24 cellular contexts compared by ENCODE assay signal in genomic region chr11:72105888-72106287, GRCh38. TPM values are rescaled to one million over a fixed set of nuclear protein-coding genes. Genes with fewer than 3 reads are reported as not detected.
DNase-seq lines count a peak whose midpoint lies in the region; ATAC-seq and TF ChIP-seq lines count a peak whose summit lies in the region.
"Had no signal": no experiment of that assay in that cellular context is flagged by ENCODE, and none has a peak within 500 bp of the region (broad histone marks: within the 10 kb centered on the region; RNA-seq: fewer than 3 reads in every experiment).

TSS of gene TOMT (plus strand) at chr11:72105924. CDS start at chr11:72105952, 28 bp downstream.

- no peak for TF ChIP-seq CTCF in CD4-positive, alpha-beta T cell (IDR thresholded peaks at IDR 0.05)
- TF ChIP-seq CTCF in glutamatergic neuron (IDR thresholded peaks at IDR 0.05; ENCODE audit: partially characterized antibody, unreplicated experiment) (no peak), osteocyte (IDR thresholded peaks at IDR 0.05) (no peak), hepatocyte (IDR thresholded peaks at IDR 0.05; ENCODE audit: poor library complexity) (no peak), OCI-LY7 (conservative IDR thresholded peaks at IDR 0.05; ENCODE audit: low read length) (no peak)

- WGBS in hepatocyte (ENCODE audit: low lambda C conversion rate, missing lambda C conversion rate) = 97% methylated on average over 14 of the region's 14 CpGs

- H3K27ac ChIP-seq in CD4-positive, alpha-beta T cell (ENCODE audit: low read depth, low read length) = no peak within 1 kb of the TSS
- H3K27ac ChIP-seq in hepatocyte (no peak within 1 kb of the TSS), OCI-LY7 (ENCODE audit: low read depth, low read length, poor library complexity, severe bottlenecking) (no peak within 1 kb of the TSS)
- H3K27ac ChIP-seq: thyroid gland had no signal

- H3K36me3 Mint-ChIP-seq in CD4-positive, alpha-beta T cell (ENCODE audit: low read depth) = peaks cover 45% of the 10 kb centered on the region
- H3K36me3 Mint-ChIP-seq in IgD-negative memory B cell (peaks cover 9% of the 10 kb centered on the region), glutamatergic neuron (ENCODE audit: unreplicated experiment) (peaks cover 4% of the 10 kb centered on the region), osteocyte (ENCODE audit: unreplicated experiment) (peaks cover 3% of the 10 kb centered on the region)

- H3K36me3 ChIP-seq in hepatocyte (replicated peaks; ENCODE audit: insufficient read depth, low read depth) = no peaks in the 10 kb centered on the region
- H3K36me3 ChIP-seq in OCI-LY7 (ENCODE audit: insufficient read depth, low read length) = peaks cover 15% of the 10 kb centered on the region; the same call in 1 of the 2 replicates
- H3K36me3 ChIP-seq: thyroid gland had no signal

- no peak for ATAC-seq in CD4-positive, alpha-beta T cell (ENCODE audit: poor library complexity)
- ATAC-seq: heart left ventricle; left colon; stimulated activated naive CD8-positive, alpha-beta T cell treated with anti-CD3 and anti-CD28 coated beads, Interleukin-15, Interleukin-2, amounts not matched to agents 100 U/mL and 50 U/mL, for 24 hours had no signal

- no peak within 1 kb of the TSS for H2AFZ ChIP-seq in hepatocyte
- H2AFZ ChIP-seq in OCI-LY7 (ENCODE audit: low read length) = no peak within 1 kb of the TSS

- CTCF ChIA-PET in CD4-positive, alpha-beta T cell (lab: Charles Lee) = interaction anchor here (1.0 kb wide), 1 partner anchor 81 kb away, joined by 4 read pairs; no protein-coding TSS in a partner anchor
- CTCF ChIA-PET in OCI-LY7 (lab: Charles Lee; ENCODE audit: unreplicated experiment) = interaction anchor here (0.7 kb wide), 1 partner anchor 81 kb away, joined by 3 read pairs; no protein-coding TSS in a partner anchor

- H3K4me1 ChIP-seq in hepatocyte (ENCODE audit: insufficient read depth) (peaks cover 17% of the 10 kb centered on the region), OCI-LY7 (ENCODE audit: insufficient read depth, low read length, poor library complexity, severe bottlenecking) (peaks cover 21% of the 10 kb centered on the region)

- peak within 1 kb of the TSS; percentile 98 for H3K27ac Mint-ChIP-seq in CD4-positive, alpha-beta T cell
- H3K27ac Mint-ChIP-seq in IgD-negative memory B cell (peak within 1 kb of the TSS in 2 of 3 donors; percentile 67 to 97), glutamatergic neuron (ENCODE audit: unreplicated experiment) (peak within 1 kb of the TSS; percentile 44), osteocyte (ENCODE audit: unreplicated experiment) (peak within 1 kb of the TSS; percentile 15)

- intact Hi-C loops in CD4-positive, alpha-beta T cell (cut with DNase I, micrococcal nuclease) = loop anchor here in 1 of 2 experiments (2.0 to 10.0 kb wide), 2 partner anchors 177 to 311 kb away; partner anchors contain the start of genes RNF121 and XNDC1N
- intact Hi-C loops in OCI-LY7 (cut with micrococcal nuclease; ENCODE audit: unreplicated experiment) = no loop called here

- no peaks in the 10 kb centered on the region for H3K9me2 ChIP-seq in hepatocyte (replicated peaks; ENCODE audit: insufficient read depth)
- H3K9me2 ChIP-seq in OCI-LY7 (ENCODE audit: insufficient read depth, low read length) = no peaks in the 10 kb centered on the region

- H3K9me3 Mint-ChIP-seq in CD4-positive, alpha-beta T cell = no peaks in the 10 kb centered on the region
- H3K9me3 Mint-ChIP-seq in IgD-negative memory B cell = peaks cover 0 to 2% (median 0%) of the 10 kb centered on the region in 3 donors
- H3K9me3 Mint-ChIP-seq in glutamatergic neuron (ENCODE audit: unreplicated experiment) = peaks cover 12% of the 10 kb centered on the region
- H3K9me3 Mint-ChIP-seq in osteocyte (ENCODE audit: unreplicated experiment) = no peaks in the 10 kb centered on the region
- H3K9me3 Mint-ChIP-seq: activated CD4-positive, alpha-beta T cell treated with anti-CD3 and anti-CD28 coated beads, Interleukin-2, amount 10 ng/mL, durations not matched to agents 24 days and 14 days had no signal

- H3K4me3 ChIP-seq in hepatocyte (no peak within 1 kb of the TSS), OCI-LY7 (ENCODE audit: low read depth, low read length, poor library complexity, severe bottlenecking) (no peak within 1 kb of the TSS)
- H3K4me3 ChIP-seq: heart left ventricle, thyroid gland had no signal

- peak within 1 kb of the TSS; percentile 49 for H3K4me3 Mint-ChIP-seq in CD4-positive, alpha-beta T cell
- H3K4me3 Mint-ChIP-seq in IgD-negative memory B cell = peak within 1 kb of the TSS in 3 of 4 donors; percentile 2 to 75 (median 52)
- peak within 1 kb of the TSS; percentile 41 for H3K4me3 Mint-ChIP-seq in glutamatergic neuron (ENCODE audit: unreplicated experiment)
- no peak within 1 kb of the TSS for H3K4me3 Mint-ChIP-seq in osteocyte (ENCODE audit: unreplicated experiment)

- H3K4me2 ChIP-seq in hepatocyte = no peak within 1 kb of the TSS
- H3K4me2 ChIP-seq in OCI-LY7 (ENCODE audit: low read length) = no peak within 1 kb of the TSS

- no peaks in the 10 kb centered on the region for H3K27me3 ChIP-seq in CD4-positive, alpha-beta T cell (ENCODE audit: control insufficient read depth, insufficient read depth, low read length)
- H3K27me3 ChIP-seq in hepatocyte = no peaks in the 10 kb centered on the region
- H3K27me3 ChIP-seq: heart left ventricle, thyroid gland had no signal

- no TSS peak for BruUV-seq in OCI-LY7 (replicated peaks; lab: Mats Ljungman, UMichigan)

- H4K20me1 ChIP-seq in hepatocyte (ENCODE audit: insufficient read depth, poor library complexity, severe bottlenecking) = no peaks in the 10 kb centered on the region
- no peaks in the 10 kb centered on the region for H4K20me1 ChIP-seq in OCI-LY7 (ENCODE audit: insufficient read depth, low read length)

- H3K9me3 ChIP-seq in CD4-positive, alpha-beta T cell (ENCODE audit: control insufficient read depth, low read length) = no peaks in the 10 kb centered on the region
- no peaks in the 10 kb centered on the region for H3K9me3 ChIP-seq in hepatocyte (ENCODE audit: low read depth)
- H3K9me3 ChIP-seq in OCI-LY7 (ENCODE audit: low read length) = no peaks in the 10 kb centered on the region
- H3K9me3 ChIP-seq: heart left ventricle, thyroid gland had no signal

- H3K79me2 ChIP-seq in hepatocyte (peaks cover 21% of the 10 kb centered on the region), OCI-LY7 (ENCODE audit: insufficient read depth, low read depth, low read length) (peaks cover 22% of the 10 kb centered on the region)

- H3K27me3 Mint-ChIP-seq in CD4-positive, alpha-beta T cell = no peaks in the 10 kb centered on the region
- no peaks in the 10 kb centered on the region for H3K27me3 Mint-ChIP-seq in IgD-negative memory B cell
- H3K27me3 Mint-ChIP-seq in glutamatergic neuron (ENCODE audit: unreplicated experiment) = peaks cover 17% of the 10 kb centered on the region
- H3K27me3 Mint-ChIP-seq in osteocyte (ENCODE audit: unreplicated experiment) = no peaks in the 10 kb centered on the region
- H3K27me3 Mint-ChIP-seq: activated CD4-positive, alpha-beta T cell treated with anti-CD3 and anti-CD28 coated beads, Interleukin-2, amount 10 ng/mL, durations not matched to agents 24 days and 14 days had no signal

- H3K4me1 Mint-ChIP-seq in CD4-positive, alpha-beta T cell (ENCODE audit: low read depth) = peaks cover 40% of the 10 kb centered on the region
- H3K4me1 Mint-ChIP-seq in IgD-negative memory B cell (peaks cover 29 to 32% (median 30%) of the 10 kb centered on the region in 3 donors), glutamatergic neuron (ENCODE audit: low read depth, unreplicated experiment) (peaks cover 22% of the 10 kb centered on the region), osteocyte (ENCODE audit: unreplicated experiment) (peaks cover 28% of the 10 kb centered on the region)

- POLR2A ChIA-PET in CD4-positive, alpha-beta T cell (lab: Charles Lee) = no interaction called here
- POLR2A ChIA-PET in OCI-LY7 (lab: Charles Lee) = no interaction called here

- DNase-seq in CD4-positive, alpha-beta T cell = no peak
- DNase-seq in glutamatergic neuron = no peak
- DNase-seq in osteocyte (ENCODE audit: extremely low spot score, unreplicated experiment) = no peak
- DNase-seq in GM03348 (ENCODE audit: low spot score) = no peak
- no peak for DNase-seq in hepatocyte (ENCODE audit: low spot score)
- DNase-seq in OCI-LY7 (ENCODE audit: low spot score) = no peak
- DNase-seq: activated CD4-positive, alpha-beta T cell treated with anti-CD3 and anti-CD28 coated beads, Interleukin-2, amount 10 ng/mL, durations not matched to agents 24 days and 14 days; activated gamma-delta T cell; amygdala; DMS79 treated with DMSO at 0.1 percent for 48 hours; GOT3; heart left ventricle; left colon; NCI-H1092; NCI-H1930; NCI-H774; OCI-M1; Right ventricle myocardium superior; stimulated activated naive CD8-positive, alpha-beta T cell treated with anti-CD3 and anti-CD28 coated beads, Interleukin-15, Interleukin-2, amounts not matched to agents 100 U/mL and 50 U/mL, for 24 hours; thyroid gland had no signal

RNA-seq across cellular contexts. Expression of gene TOMT, which starts in this region (rescaled TPM):
- total RNA-seq in CD4-positive, alpha-beta T cell = not detected
- polyA plus RNA-seq in IgD-negative memory B cell (not detected), hepatocyte (not detected in 2 replicates)
- total RNA-seq in glutamatergic neuron (ENCODE audit: unreplicated experiment) (not detected), osteocyte (not detected in 2 replicates), hepatocyte (not detected in 2 replicates), OCI-LY7 (2022) (not detected in 2 replicates)
- not detected in 2 replicates for total RNA-seq in OCI-LY7 (2014; rRNA removed; shearing (Covaris generic))
- total RNA-seq: activated CD4-positive, alpha-beta T cell treated with anti-CD3 and anti-CD28 coated beads, Interleukin-2, amount 10 ng/mL, durations not matched to agents 24 days and 14 days; left colon; mesenteric fat pad; pulmonary artery endothelial cell; Right ventricle myocardium superior; skeletal muscle tissue; thyroid gland had no signal
- polyA plus RNA-seq: heart left ventricle had no signal

Comparison
In these comparisons a context has a peak if more than half of its experiments do, and no peak if none do; other contexts are left out.
1. H3K27ac Mint-ChIP-seq: peak in every context shown above with its lines; median percentile 98 in CD4-positive, alpha-beta T cell; 82 in IgD-negative memory B cell; 44 in glutamatergic neuron; 15 in osteocyte.